Comparison of ENCODE assay signal across 8 cellular contexts in the genomic region with DNA sequence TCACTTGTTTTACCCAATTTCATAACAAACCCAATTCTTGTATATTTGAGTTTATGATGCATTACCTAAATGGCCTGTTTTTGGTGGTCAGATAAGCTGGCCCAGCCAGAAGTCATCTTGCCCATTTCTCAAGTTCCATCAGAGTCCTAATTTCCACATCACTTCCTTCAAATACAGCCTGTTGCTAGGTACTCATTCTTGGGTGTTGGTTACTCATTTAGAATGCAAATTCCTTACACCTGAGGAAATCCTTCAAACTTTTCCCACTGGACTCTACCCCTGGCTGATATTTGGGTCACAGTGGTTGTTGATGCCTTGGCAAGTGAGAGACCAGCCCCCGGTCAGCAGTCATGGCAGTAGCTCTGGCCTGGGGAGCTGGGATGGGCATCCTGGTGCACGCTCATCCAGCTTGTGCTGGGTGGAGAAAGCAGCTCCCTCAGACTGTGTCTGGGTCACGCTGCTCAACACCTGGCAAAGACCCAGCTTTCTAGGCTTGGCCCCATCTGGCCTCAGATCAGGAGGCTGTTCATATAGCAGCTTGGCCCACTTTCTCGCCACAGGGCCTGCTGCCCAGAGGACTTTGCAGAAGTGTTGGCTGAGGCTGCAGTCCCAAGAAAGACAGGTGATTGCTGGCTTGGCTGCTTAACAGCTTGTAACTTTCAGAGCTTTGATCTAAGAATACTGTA. TPM values are rescaled to one million over a fixed set of nuclear protein-coding genes. Genes with fewer than 3 reads are reported as not detected.
DNase-seq lines count a peak whose midpoint lies in the region; ATAC-seq and TF ChIP-seq lines count a peak whose summit lies in the region.

No MANE protein-coding gene starts in this region.

- peak overlapping the region; percentile 3 for H3K27ac Mint-ChIP-seq in activated T-cell treated with anti-CD3 and anti-CD28 coated beads, Interleukin-2, amount 50 U/mL, for 24 hours
- H3K27ac Mint-ChIP-seq in CD8-positive, alpha-beta T cell, result no peak overlapping the region

- H3K4me3 ChIP-seq in upper lobe of right lung, result no peak overlapping the region
- H3K4me3 ChIP-seq in CD8-positive, alpha-beta T cell (ENCODE audit: low read depth, low read length), result no peak overlapping the region

- H3K9me3 Mint-ChIP-seq in activated T-cell treated with anti-CD3 and anti-CD28 coated beads, Interleukin-2, amount 50 U/mL, for 24 hours, result no peaks in the 10 kb centered on the region
- no peaks in the 10 kb centered on the region for H3K9me3 Mint-ChIP-seq in CD8-positive, alpha-beta T cell

- intact Hi-C loops in upper lobe of right lung (cut with DNase I), result no loop called here
- intact Hi-C loops in CD8-positive, alpha-beta T cell (cut with DNase I, micrococcal nuclease), result no loop called here

- H3K27me3 Mint-ChIP-seq in activated T-cell treated with anti-CD3 and anti-CD28 coated beads, Interleukin-2, amount 50 U/mL, for 24 hours, result no peaks in the 10 kb centered on the region
- no peaks in the 10 kb centered on the region for H3K27me3 Mint-ChIP-seq in CD8-positive, alpha-beta T cell (ENCODE audit: low read depth)

- H3K4me1 ChIP-seq in upper lobe of right lung, result peaks cover 48% of the 10 kb centered on the region
- no peaks in the 10 kb centered on the region for H3K4me1 ChIP-seq in CD8-positive, alpha-beta T cell (ENCODE audit: insufficient read depth, low read length)

- ATAC-seq in upper lobe of right lung, result peak; percentile 67
- ATAC-seq in CD8-positive, alpha-beta T cell, result no peak
- no peak for ATAC-seq in GM18868 (IDR thresholded peaks at IDR 0.05; ENCODE audit: unreplicated experiment)
- no peak for ATAC-seq in HG03097 (IDR thresholded peaks at IDR 0.05; ENCODE audit: low FRiP score, unreplicated experiment)

- no peak for DNase-seq in activated T-cell treated with anti-CD3 and anti-CD28 coated beads, Interleukin-2, amount 50 U/mL, for 24 hours
- no peak for DNase-seq in activated T-cell treated with anti-CD3 and anti-CD28 coated beads, Interleukin-2, amount 50 U/mL, for 1 hour
- DNase-seq in cerebellum (ENCODE audit: low spot score) (peak; percentile 73), medulla oblongata (ENCODE audit: extremely low spot score) (peak; percentile 85), upper lobe of right lung (peak; percentile 81)
- DNase-seq in CD8-positive, alpha-beta T cell, result no peak

- CTCF ChIA-PET in CD8-positive, alpha-beta T cell (lab: Charles Lee), result interaction anchor here (1.0 to 2.5 kb wide), 3 partner anchors 23 to 83 kb away, joined by 5 to 7 read pairs (median 5); no protein-coding TSS in a partner anchor

- H3K4me3 Mint-ChIP-seq in activated T-cell treated with anti-CD3 and anti-CD28 coated beads, Interleukin-2, amount 50 U/mL, for 24 hours, result no peak overlapping the region
- no peak overlapping the region for H3K4me3 Mint-ChIP-seq in CD8-positive, alpha-beta T cell

- no peaks in the 10 kb centered on the region for H3K4me1 Mint-ChIP-seq in activated T-cell treated with anti-CD3 and anti-CD28 coated beads, Interleukin-2, amount 50 U/mL, for 24 hours (ENCODE audit: low read depth)
- no peaks in the 10 kb centered on the region for H3K4me1 Mint-ChIP-seq in CD8-positive, alpha-beta T cell (ENCODE audit: low read depth)

- no peaks in the 10 kb centered on the region for H3K27me3 ChIP-seq in upper lobe of right lung
- H3K27me3 ChIP-seq in CD8-positive, alpha-beta T cell (ENCODE audit: insufficient read depth, low read length), result no peaks in the 10 kb centered on the region

- no peaks in the 10 kb centered on the region for H3K9me3 ChIP-seq in upper lobe of right lung
- H3K9me3 ChIP-seq in CD8-positive, alpha-beta T cell (ENCODE audit: low read length), result no peaks in the 10 kb centered on the region

- peaks cover 41% of the 10 kb centered on the region for H3K36me3 Mint-ChIP-seq in activated T-cell treated with anti-CD3 and anti-CD28 coated beads, Interleukin-2, amount 50 U/mL, for 24 hours (ENCODE audit: low read depth)
- peaks cover 37% of the 10 kb centered on the region for H3K36me3 Mint-ChIP-seq in CD8-positive, alpha-beta T cell

- POLR2A ChIA-PET in CD8-positive, alpha-beta T cell (lab: Charles Lee), result interaction anchor here (0.7 to 1.0 kb wide), 3 partner anchors 11 to 25 kb away, joined by 3 read pairs; no protein-coding TSS in a partner anchor

- TF ChIP-seq CTCF in upper lobe of right lung (IDR thresholded peaks at IDR 0.05), result no peak
- no peak for TF ChIP-seq CTCF in CD8-positive, alpha-beta T cell (IDR thresholded peaks at IDR 0.05)

- H3K36me3 ChIP-seq in upper lobe of right lung, result peaks cover 49% of the 10 kb centered on the region
- peaks cover 5% of the 10 kb centered on the region for H3K36me3 ChIP-seq in CD8-positive, alpha-beta T cell (ENCODE audit: insufficient read depth, low read length)

- peak overlapping the region; percentile 55 for H3K27ac ChIP-seq in upper lobe of right lung
- H3K27ac ChIP-seq in CD8-positive, alpha-beta T cell (ENCODE audit: low read depth, low read length), result no peak overlapping the region

RNA-seq across cellular contexts. Expression of a gene that starts 25.8 kb away (rescaled TPM):
- 340 TPM for total RNA-seq in cerebellum
- total RNA-seq in upper lobe of right lung, result 360 TPM
- 10 to 100 TPM; 89.0 to 91.1 TPM for total RNA-seq in CD8-positive, alpha-beta T cell

Comparison
In these comparisons a context has a peak if more than half of its experiments do, and no peak if none do; other contexts are left out.
1. DNase-seq: peak in cerebellum (single experiment), medulla oblongata (single experiment) and upper lobe of right lung (single experiment); none in activated T-cell treated with anti-CD3 and anti-CD28 coated beads, Interleukin-2, amount 50 U/mL, for 24 hours (single experiment), activated T-cell treated with anti-CD3 and anti-CD28 coated beads, Interleukin-2, amount 50 U/mL, for 1 hour (single experiment) and CD8-positive, alpha-beta T cell (0 of 7).